20 cellular contexts compared by ENCODE assay signal in the genomic region with DNA sequence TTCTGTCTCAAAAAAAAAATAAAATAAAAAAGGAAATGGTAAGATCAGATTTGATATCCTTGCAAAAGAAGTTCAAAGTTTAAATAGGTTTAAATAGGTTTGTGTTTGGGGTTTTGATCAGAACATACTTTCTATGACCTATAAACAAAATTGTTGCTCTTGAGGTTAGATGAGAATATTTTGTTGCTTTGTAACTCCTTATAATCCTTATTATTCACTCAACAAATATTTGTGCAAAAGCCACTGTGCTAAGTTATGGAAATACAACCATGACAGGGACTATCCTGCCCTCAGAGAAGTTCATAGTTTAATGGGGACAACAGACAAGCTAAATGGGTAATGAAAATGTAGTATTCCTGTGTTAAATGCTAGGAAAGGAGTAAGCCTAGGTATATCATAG.
"Had no signal": no experiment of that assay in that cellular context is flagged by ENCODE, and none has a peak within 500 bp of the region (broad histone marks: within the 10 kb centered on the region; RNA-seq: fewer than 3 reads in every experiment).

No MANE protein-coding gene starts in this region.

- H3K27me3 Mint-ChIP-seq: activated naive CD4-positive, alpha-beta T cell treated with anti-CD3 and anti-CD28 coated beads, Interleukin-2, amount 10 ng/mL, durations not matched to agents 7 days and 5 days; brain; dendritic cell treated with granulocyte-macrophage colony-stimulating factor and Interleukin-4, amounts not matched to agents 40 ng/mL and 50 ng/mL, for 4 days; effector memory CD8-positive, alpha-beta T cell had no signal

- ATAC-seq: activated CD4-positive, CD25-positive, alpha-beta regulatory T cell treated with anti-CD3 and anti-CD28 coated beads, Interleukin-2, amount 50 U/mL, for 24 hours; effector memory CD8-positive, alpha-beta T cell; right cardiac atrium had no signal

- H3K4me1 Mint-ChIP-seq: activated naive CD4-positive, alpha-beta T cell treated with anti-CD3 and anti-CD28 coated beads, Interleukin-2, amount 10 ng/mL, durations not matched to agents 7 days and 5 days had no signal

- DNase-seq: activated naive CD4-positive, alpha-beta T cell treated with anti-CD3 and anti-CD28 coated beads, Interleukin-2, amount 10 ng/mL, durations not matched to agents 7 days and 5 days; adrenal gland; cerebellar nuclear complex; effector memory CD8-positive, alpha-beta T cell; head of caudate nucleus; midbrain; right cardiac atrium; small intestine; stimulated activated CD4-positive, alpha-beta T cell treated with anti-CD3 and anti-CD28 coated beads, Interleukin-4, amount 100 ng/mL, for 24 hours; stimulated activated CD8-positive, alpha-beta memory T cell treated with anti-CD3 and anti-CD28 coated beads, Interleukin-4, amount 100 ng/mL, for 48 hours; stimulated activated naive CD4-positive, alpha-beta T cell treated with Interleukin-2 at 50 U/mL for 16 hours; substantia nigra had no signal

- H3K27ac ChIP-seq: adrenal gland, prostate gland, tibial nerve, vagina had no signal

- H3K4me1 ChIP-seq: prostate gland, tibial nerve, vagina had no signal

- H3K9me3 ChIP-seq: adrenal gland, prostate gland, vagina had no signal

- H3K36me3 ChIP-seq: adrenal gland, prostate gland had no signal

- H3K4me3 Mint-ChIP-seq: activated naive CD4-positive, alpha-beta T cell treated with anti-CD3 and anti-CD28 coated beads, Interleukin-2, amount 10 ng/mL, durations not matched to agents 7 days and 5 days; brain; dendritic cell treated with granulocyte-macrophage colony-stimulating factor and Interleukin-4, amounts not matched to agents 40 ng/mL and 50 ng/mL, for 4 days; effector memory CD8-positive, alpha-beta T cell; neural crest cell had no signal

- H3K4me3 ChIP-seq: adrenal gland, prostate gland, tibial nerve, vagina had no signal

- H3K27me3 ChIP-seq: adrenal gland, tibial nerve, vagina had no signal

- H3K27ac Mint-ChIP-seq: activated naive CD4-positive, alpha-beta T cell treated with anti-CD3 and anti-CD28 coated beads, Interleukin-2, amount 10 ng/mL, durations not matched to agents 7 days and 5 days; activated T-helper 2 cell treated with anti-CD3 and anti-CD28 coated beads, Interferon-gamma antibody, Interleukin-2, Interleukin-4, amounts not matched to agents 10 μg/mL and 5 μg/mL and 100 μg/mL, durations not matched to agents 14 hours and 24 hours and 36 hours; brain; dendritic cell treated with granulocyte-macrophage colony-stimulating factor and Interleukin-4, amounts not matched to agents 40 ng/mL and 50 ng/mL, for 4 days; effector memory CD8-positive, alpha-beta T cell had no signal
